22 cellular contexts compared by ENCODE assay signal in genomic region chrX:13452283-13452682, GRCh38.
"Had no signal": no experiment of that assay in that cellular context is flagged by ENCODE, and none has a peak within 500 bp of the region (broad histone marks: within the 10 kb centered on the region; RNA-seq: fewer than 3 reads in every experiment).

No MANE protein-coding gene starts in this region.

- H3K27me3 ChIP-seq: left lung had no signal

- H3K9me3 ChIP-seq: breast epithelium, left lung, mucosa of descending colon, thoracic aorta had no signal

- H3K4me3 ChIP-seq: breast epithelium, left lung, mucosa of descending colon, skin epidermis, thoracic aorta had no signal

- H3K4me1 ChIP-seq: breast epithelium, left lung had no signal

- H3K36me3 ChIP-seq: breast epithelium, left lung, thoracic aorta had no signal

- H3K27ac ChIP-seq: breast epithelium, left lung, thoracic aorta had no signal

- DNase-seq: activated CD4-positive, alpha-beta memory T cell treated with anti-CD3 and anti-CD28 coated beads for 36 hours; activated CD4-positive, alpha-beta T cell treated with anti-CD3 and anti-CD28 coated beads, Interleukin-2, amount 10 ng/mL, durations not matched to agents 24 days and 14 days; activated CD4-positive, CD25-positive, alpha-beta regulatory T cell treated with anti-CD3 and anti-CD28 coated beads, Interleukin-2, amount 50 U/mL, for 72 hours; activated CD8-positive, alpha-beta memory T cell treated with anti-CD3 and anti-CD28 coated beads, Interleukin-2, amount 50 U/mL, for 4 hours; activated gamma-delta T cell treated with Interleukin-2 at 50 U/mL for 16 hours; activated naive CD4-positive, alpha-beta T cell treated with anti-CD3 and anti-CD28 coated beads, Interleukin-2, amount 50 U/mL, for 16 hours; activated T-cell treated with anti-CD3 and anti-CD28 coated beads, Interleukin-2, amount 50 U/mL, for 24 hours; amygdala; central memory CD4-positive, alpha-beta T cell; left lung; mucosa of descending colon; stimulated activated CD4-positive, alpha-beta T cell treated with anti-CD3 and anti-CD28 coated beads, Interleukin-12 subunit alpha, Interleukin-12 subunit beta, amount 100 ng/mL, for 4 hours; stimulated activated CD4-positive, alpha-beta T cell treated with anti-CD3 and anti-CD28 coated beads, Interleukin-4, amount 100 ng/mL, for 1 hour; stimulated activated naive CD8-positive, alpha-beta T cell treated with anti-CD3 and anti-CD28 coated beads, Interleukin-15, Interleukin-2, amounts not matched to agents 100 U/mL and 50 U/mL, for 24 hours; T-helper 2 cell; trophoblast cell had no signal

- ATAC-seq: activated T-helper 17 cell treated with anti-CD3 and anti-CD28 coated beads, Interleukin-2, amount 50 U/mL, for 72 hours; left lung; mucosa of descending colon; natural killer cell treated with Interleukin-12 subunit alpha and Interleukin-12 subunit beta and Interleukin-15 and Interleukin-18, amount 100 ng/mL, for 72 hours; sciatic nerve; stimulated activated naive CD8-positive, alpha-beta T cell treated with anti-CD3 and anti-CD28 coated beads, Interleukin-15, Interleukin-2, amounts not matched to agents 100 U/mL and 50 U/mL, for 24 hours had no signal
